ENCODE assay signal across 8 cellular contexts in the genomic region with DNA sequence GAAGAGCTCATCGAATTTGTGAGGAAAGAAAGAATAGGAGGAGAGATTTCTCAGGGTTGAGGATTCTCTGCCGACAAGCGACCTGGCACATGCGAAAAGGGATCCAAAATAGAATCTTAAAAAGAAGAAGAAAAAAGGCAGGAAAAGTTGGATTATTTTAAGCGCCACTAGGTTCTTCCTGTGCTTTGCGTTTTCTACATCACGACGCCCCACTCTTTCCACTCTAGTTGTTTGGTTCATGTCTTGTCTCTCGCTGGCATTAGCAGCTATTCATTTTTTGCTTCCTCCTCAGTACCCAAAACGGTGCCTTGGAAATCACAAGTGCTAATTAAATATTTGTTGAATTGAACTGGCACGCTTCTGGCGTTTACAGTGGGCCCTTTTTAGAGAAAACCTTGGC. TPM values are rescaled to one million over a fixed set of nuclear protein-coding genes. Genes with fewer than 3 reads are reported as not detected.
DNase-seq lines count a peak whose midpoint lies in the region; TF ChIP-seq lines count a peak whose summit lies in the region.

No MANE protein-coding gene starts in this region.

- peaks cover 16% of the 10 kb centered on the region; the same call in 1 of the 2 replicates for H3K4me1 ChIP-seq in HUES48 (ENCODE audit: control insufficient read depth, insufficient read depth, low read length)

- H3K4me3 Mint-ChIP-seq in osteocyte (ENCODE audit: unreplicated experiment) = no peak overlapping the region

- no peak for TF ChIP-seq CTCF in astrocyte of the cerebellum (IDR thresholded peaks at IDR 0.05; ENCODE audit: low read depth, low read length, missing control alignments)
- TF ChIP-seq CTCF in osteocyte (IDR thresholded peaks at IDR 0.05) = no peak

- no peak overlapping the region for H3K27ac Mint-ChIP-seq in osteocyte (ENCODE audit: unreplicated experiment)

- peak overlapping the region; percentile 82 for H3K27ac ChIP-seq in HUES48 (ENCODE audit: low read depth, low read length)

- H3K27me3 Mint-ChIP-seq in osteocyte (ENCODE audit: unreplicated experiment) = peaks cover 3% of the 10 kb centered on the region

- H3K36me3 ChIP-seq in HUES48 (ENCODE audit: control insufficient read depth, insufficient read depth, low read length) = peaks cover 18% of the 10 kb centered on the region

- DNase-seq in NCI-H1436 (lab: John Stamatoyannopoulos, UW) = peak; percentile 23
- no peak for DNase-seq in NCI-H1436 treated with DMSO at 0.1 percent for 48 hours (lab: John Stamatoyannopoulos, UW)
- DNase-seq in astrocyte of the cerebellum (ENCODE audit: low read depth) = no peak
- peak; percentile 28 for DNase-seq in left kidney (ENCODE audit: low read depth, low spot score)
- DNase-seq in osteocyte (ENCODE audit: extremely low spot score, unreplicated experiment) = no peak
- DNase-seq in HPDE6-E6E7 (ENCODE audit: extremely low spot score) = no peak
- DNase-seq in activated gamma-delta T cell (lab: John Stamatoyannopoulos, UW) = no peak

- H3K4me3 ChIP-seq in HUES48 (ENCODE audit: low read depth, low read length) (peak overlapping the region; percentile 87), astrocyte of the cerebellum (ENCODE audit: low read depth, low read length) (peak overlapping the region; percentile 77)

- peak overlapping the region; percentile 87 for H3K9ac ChIP-seq in HUES48 (ENCODE audit: low read depth, low read length)

- in situ Hi-C loops in astrocyte of the cerebellum (cut with HindIII; ENCODE audit: low sequenced_read_pairs) = no loop called here

- no peaks in the 10 kb centered on the region for H3K27me3 ChIP-seq in HUES48 (ENCODE audit: control insufficient read depth, insufficient read depth, low read length)

- H3K9me3 Mint-ChIP-seq in osteocyte (ENCODE audit: unreplicated experiment) = no peaks in the 10 kb centered on the region

- H3K4me1 Mint-ChIP-seq in osteocyte (ENCODE audit: unreplicated experiment) = peaks cover 4% of the 10 kb centered on the region

- no peaks in the 10 kb centered on the region for H3K9me3 ChIP-seq in HUES48 (ENCODE audit: control insufficient read depth, insufficient read depth, low read length)

- H3K36me3 Mint-ChIP-seq in osteocyte (ENCODE audit: unreplicated experiment) = peaks cover 3% of the 10 kb centered on the region

RNA-seq across cellular contexts. Expression of a gene that starts 0.7 kb away (rescaled TPM):
- total RNA-seq in osteocyte = 13.0 and 15.0 TPM in 2 replicates

RNA-seq across cellular contexts. Expression of a gene that starts 54.7 kb away (rescaled TPM):
- 0.29 TPM in 1 of 2 replicates, not detected in the other for total RNA-seq in osteocyte

Comparison
In these comparisons a context has a peak if more than half of its experiments do, and no peak if none do; other contexts are left out.
1. DNase-seq: peak in NCI-H1436 (single experiment) and left kidney (single experiment); none in NCI-H1436 treated with DMSO at 0.1 percent for 48 hours (single experiment), astrocyte of the cerebellum (single experiment), osteocyte (single experiment), HPDE6-E6E7 (single experiment) and activated gamma-delta T cell (single experiment).